ENCODE assay signal across 24 cellular contexts in genomic region chr1:76580206-76580605, GRCh38.
DNase-seq lines count a peak whose midpoint lies in the region; ATAC-seq, FAIRE-seq and TF ChIP-seq lines count a peak whose summit lies in the region.
"Had no signal": no experiment of that assay in that cellular context is flagged by ENCODE, and none has a peak within 500 bp of the region (broad histone marks: within the 10 kb centered on the region; RNA-seq: fewer than 3 reads in every experiment).

No MANE protein-coding gene starts in this region.

- no peak overlapping the region for H2BK12ac ChIP-seq in H1 (ENCODE audit: low read depth, low read length)

- intact Hi-C loops in tibial artery (cut with DNase I; ENCODE audit: low total_unique reads) = no loop called here

- H3K56ac ChIP-seq in H1 (replicated peaks; ENCODE audit: insufficient read length, low read depth, low read length) (no peak overlapping the region), mesendoderm (ENCODE audit: low read length) (no peak overlapping the region)

- no peak overlapping the region for H3K23ac ChIP-seq in H1 (ENCODE audit: insufficient read length)
- no peak overlapping the region for H3K23ac ChIP-seq in mesendoderm (ENCODE audit: low read length)

- H3K9ac ChIP-seq in H1 (replicated peaks in 1 of 4; ENCODE audit: extremely low read depth in 1 of 4, low read depth in 3 of 4, low read length in 3 of 4) (no peak overlapping the region), mesendoderm (ENCODE audit: low read length) (no peak overlapping the region)
- H3K9ac ChIP-seq: BLaER1 treated with 17β-estradiol and CSF1 and Interleukin-3, amounts not matched to agents 10 nM and 100 nM had no signal

- no peaks in the 10 kb centered on the region for H3F3A ChIP-seq in GM23338 (replicated peaks; ENCODE audit: low read depth)

- H3K14ac ChIP-seq in H1 (ENCODE audit: insufficient read length) = no peak overlapping the region

- H3K79me1 ChIP-seq in H1 (ENCODE audit: low read depth, low read length) (no peaks in the 10 kb centered on the region), mesendoderm (ENCODE audit: low read length) (no peaks in the 10 kb centered on the region)

- H3K4ac ChIP-seq in H1 (replicated peaks; ENCODE audit: insufficient read length, low read depth, low read length) = no peak overlapping the region
- no peak overlapping the region for H3K4ac ChIP-seq in mesendoderm (ENCODE audit: low read depth, low read length)

- no peak for FAIRE-seq in H1 (lab: Jason Lieb, UNC)
- FAIRE-seq in frontal cortex (lab: Jason Lieb, UNC) = no peak
- FAIRE-seq: A549, D721Med, G401.6, GM12891, GM19239 had no signal

- TF ChIP-seq RAD21 in H1 (IDR thresholded peaks at IDR 0.05 in 1 of 2, conservative IDR thresholded peaks at IDR 0.05 in 1 of 2; ENCODE audit: low read depth in 2 of 2, low read length in 2 of 2) = no peak

- H3K27me3 ChIP-seq in GM23338 (ENCODE audit: insufficient read depth) (no peaks in the 10 kb centered on the region), H1 (replicated peaks in 1 of 4; ENCODE audit: control insufficient read depth in 3 of 4, extremely low read depth in 1 of 4, insufficient read depth in 3 of 4, low read length in 3 of 4) (no peaks in the 10 kb centered on the region), mesendoderm (ENCODE audit: insufficient read depth, low read length, poor library complexity) (no peaks in the 10 kb centered on the region), tibial artery (no peaks in the 10 kb centered on the region)
- H3K27me3 ChIP-seq: BLaER1 treated with 17β-estradiol and CSF1 and Interleukin-3, amounts not matched to agents 10 nM and 100 nM had no signal

- WGBS in H1 (ENCODE audit: extremely low coverage in 1 of 2, insufficient coverage in 1 of 2, insufficient read length in 1 of 2, insufficient replicate concordance in 2 of 2, low coverage in 1 of 2, low lambda C conversion rate in 2 of 2, missing lambda C conversion rate in 1 of 2), 2 experiments = 43% methylated on average over 2 of the region's 2 CpGs; no CpG with 5 or more reads in 1 of the 2 experiments
- WGBS in mesendoderm (ENCODE audit: extremely low coverage, insufficient coverage, low lambda C conversion rate) = no CpG with 5 or more reads among the region's 2 CpGs

- no peaks in the 10 kb centered on the region for H3K9me3 Mint-ChIP-seq in GM23338
- H3K9me3 Mint-ChIP-seq: CD4-positive, alpha-beta T cell; CD8-positive, alpha-beta T cell had no signal

- TF ChIP-seq CTCF in GM23338 (conservative IDR thresholded peaks at IDR 0.05; ENCODE audit: low read depth in 2 of 2) (no peak), VCaP (conservative IDR thresholded peaks at IDR 0.05) (no peak), H1 (IDR thresholded peaks at IDR 0.05; ENCODE audit: control extremely low read depth in 1 of 3, insufficient read depth in 1 of 3, low read depth in 1 of 3, low read length in 3 of 3) (no peak), tibial artery (IDR thresholded peaks at IDR 0.05) (no peak)

- H4K91ac ChIP-seq in H1 (replicated peaks; ENCODE audit: insufficient read length, low read length) = no peak overlapping the region

- peak; percentile 33 for ATAC-seq in GM23338
- ATAC-seq: A549; CD8-positive, alpha-beta T cell had no signal

- H2AK5ac ChIP-seq in H1 (ENCODE audit: low read depth, low read length) (no peak overlapping the region), mesendoderm (ENCODE audit: low read length) (no peak overlapping the region)

- CTCF ChIA-PET in H1 (lab: Charles Lee; ENCODE audit: partially characterized antibody) = interaction anchor here (0.7 kb wide), 1 partner anchor 134 kb away, joined by 3 read pairs; no protein-coding TSS in a partner anchor

- no peak overlapping the region; the same call in 2 of the 3 replicates for H3K4me3 Mint-ChIP-seq in GM23338
- H3K4me3 Mint-ChIP-seq: B cell; CD4-positive, alpha-beta T cell; CD8-positive, alpha-beta T cell had no signal

- no peak for TF ChIP-seq EP300 in H1 (IDR thresholded peaks at IDR 0.05; ENCODE audit: borderline replicate concordance in 1 of 2, low read depth in 2 of 2, low read length in 2 of 2)

- H4K8ac ChIP-seq in H1 (ENCODE audit: extremely low read depth, insufficient read depth, low read length) (no peak overlapping the region), mesendoderm (ENCODE audit: low read depth, low read length) (no peak overlapping the region)

- H3K9me2 ChIP-seq in GM23338 (ENCODE audit: insufficient read depth) = no peaks in the 10 kb centered on the region

- H4K20me1 ChIP-seq in GM23338 (replicated peaks; ENCODE audit: insufficient read depth) (no peaks in the 10 kb centered on the region), H1 (replicated peaks in 1 of 2; ENCODE audit: control insufficient read depth in 1 of 2, insufficient read depth in 2 of 2, low read length in 2 of 2) (no peaks in the 10 kb centered on the region)
- H4K20me1 ChIP-seq: BLaER1 treated with 17β-estradiol and CSF1 and Interleukin-3, amounts not matched to agents 10 nM and 100 nM had no signal

- H2BK20ac ChIP-seq in H1 (ENCODE audit: low read length) = no peak overlapping the region

- H3K23me2 ChIP-seq in H1 (ENCODE audit: low read depth, low read length) = no peaks in the 10 kb centered on the region

- no peak for TF ChIP-seq POLR2A in H1 (IDR thresholded peaks at IDR 0.05; ENCODE audit: control extremely low read depth in 1 of 2, low read depth in 2 of 2, low read length in 2 of 2)

- H3K36me3 ChIP-seq in GM23338 (ENCODE audit: insufficient read depth) (no peaks in the 10 kb centered on the region), H1 (ENCODE audit: control insufficient read depth in 2 of 4, insufficient read depth in 4 of 4, low read length in 3 of 4) (no peaks in the 10 kb centered on the region), mesendoderm (ENCODE audit: control insufficient read depth, insufficient read depth, low read length) (no peaks in the 10 kb centered on the region), tibial artery (no peaks in the 10 kb centered on the region)
- H3K36me3 ChIP-seq: BLaER1 treated with 17β-estradiol and CSF1 and Interleukin-3, amounts not matched to agents 10 nM and 100 nM had no signal

- H3K9me3 ChIP-seq in H1 (ENCODE audit: insufficient read depth in 2 of 2, low read depth in 1 of 2, low read length in 1 of 2) (no peaks in the 10 kb centered on the region), tibial artery (no peaks in the 10 kb centered on the region)
- H3K9me3 ChIP-seq: A549; BLaER1 treated with 17β-estradiol and CSF1 and Interleukin-3, amounts not matched to agents 10 nM and 100 nM; Caco-2 had no signal

- H3K18ac ChIP-seq in H1 (ENCODE audit: extremely low read depth, low read length) = no peak overlapping the region
- no peak overlapping the region for H3K18ac ChIP-seq in mesendoderm (ENCODE audit: low read length)

- H2AFZ ChIP-seq in GM23338 (no peak overlapping the region), H1 (ENCODE audit: low read length) (no peak overlapping the region)

- H3K79me2 ChIP-seq in GM23338 (replicated peaks; ENCODE audit: insufficient read depth) (no peaks in the 10 kb centered on the region), H1 (ENCODE audit: control insufficient read depth in 1 of 2, insufficient read depth in 2 of 2, low read length in 2 of 2) (no peaks in the 10 kb centered on the region), mesendoderm (ENCODE audit: control insufficient read depth, insufficient read depth, low read length) (no peaks in the 10 kb centered on the region)

- H3K4me3 ChIP-seq in GM23338 = no peak overlapping the region
- no peak overlapping the region for H3K4me3 ChIP-seq in H1 (ENCODE audit: extremely low read depth in 1 of 4, insufficient read depth in 2 of 4, low read depth in 3 of 4, low read length in 4 of 4)
- no peak overlapping the region for H3K4me3 ChIP-seq in mesendoderm (ENCODE audit: low read length)
- no peak overlapping the region for H3K4me3 ChIP-seq in tibial artery
- H3K4me3 ChIP-seq: A549; BLaER1 treated with 17β-estradiol and CSF1 and Interleukin-3, amounts not matched to agents 10 nM and 100 nM had no signal

- no peaks in the 10 kb centered on the region for H3K27me3 Mint-ChIP-seq in GM23338 (ENCODE audit: insufficient read depth, low read depth, poor library complexity)
- H3K27me3 Mint-ChIP-seq: B cell; CD4-positive, alpha-beta T cell had no signal

- no peaks in the 10 kb centered on the region for H3K36me3 Mint-ChIP-seq in GM23338 (ENCODE audit: low read depth)
- H3K36me3 Mint-ChIP-seq: CD8-positive, alpha-beta T cell had no signal

- DNase-seq in GM23338 (ENCODE audit: low spot score) = no peak
- no peak for DNase-seq in H1 (ENCODE audit: low read depth in 1 of 2, low spot score in 2 of 2)
- peak; percentile 8 for DNase-seq in mesendoderm
- DNase-seq in HuH-7.5 (ENCODE audit: low spot score) = no peak
- no peak for DNase-seq in NCI-H226
- DNase-seq in tibial artery = no peak
- DNase-seq in frontal cortex (ENCODE audit: low spot score in 2 of 2) = no peak
- DNase-seq: AML-193; Caco-2; Calu3; CD4-positive, alpha-beta T cell; CD8-positive, alpha-beta T cell; DMS79 treated with DMSO at 0.1 percent for 48 hours; GF-D8 had no signal

- H2BK120ac ChIP-seq in H1 (replicated peaks; ENCODE audit: low read depth, low read length) = no peak overlapping the region
- H2BK120ac ChIP-seq in mesendoderm (ENCODE audit: low read depth, low read length) = no peak overlapping the region

- H2BK15ac ChIP-seq in H1 (ENCODE audit: low read length) (no peak overlapping the region), mesendoderm (replicated peaks; ENCODE audit: low read depth) (no peak overlapping the region)

- H3K4me1 Mint-ChIP-seq in GM23338 = peaks cover 65% of the 10 kb centered on the region

- no peak overlapping the region for H4K5ac ChIP-seq in H1 (ENCODE audit: insufficient read length, low read depth, low read length)
- no peak overlapping the region for H4K5ac ChIP-seq in mesendoderm (ENCODE audit: low read length)

- POLR2A ChIA-PET in H1 (lab: Charles Lee; ENCODE audit: partially characterized antibody) = no interaction called here

- H2BK5ac ChIP-seq in H1 (ENCODE audit: low read depth, low read length) (no peak overlapping the region), mesendoderm (ENCODE audit: low read length) (no peak overlapping the region)

- H3K4me2 ChIP-seq in GM23338 = no peak overlapping the region
- H3K4me2 ChIP-seq in H1 (ENCODE audit: insufficient read depth in 1 of 2, low read depth in 2 of 2, low read length in 2 of 2) = no peak overlapping the region
- H3K4me2 ChIP-seq in mesendoderm (ENCODE audit: low read length) = no peak overlapping the region
- H3K4me2 ChIP-seq: A549; BLaER1 treated with 17β-estradiol and CSF1 and Interleukin-3, amounts not matched to agents 10 nM and 100 nM had no signal

- H3K27ac ChIP-seq in GM23338 (ENCODE audit: low read depth) (no peak overlapping the region), VCaP (peak overlapping the region; percentile 30; the same call in 1 of the 2 replicates), H1 (ENCODE audit: low read depth, low read length) (no peak overlapping the region), mesendoderm (ENCODE audit: low read depth, low read length) (no peak overlapping the region), tibial artery (no peak overlapping the region)
- H3K27ac ChIP-seq: 22Rv1; A549; BLaER1 treated with 17β-estradiol and CSF1 and Interleukin-3, amounts not matched to agents 10 nM and 100 nM; C4-2B had no signal

- H3K27ac Mint-ChIP-seq in GM23338 = no peak overlapping the region; the same call in 1 of the 2 replicates
- H3K27ac Mint-ChIP-seq: B cell; CD4-positive, alpha-beta T cell; CD8-positive, alpha-beta T cell had no signal

- H3K4me1 ChIP-seq in GM23338 (ENCODE audit: insufficient read depth) (peaks cover 37% of the 10 kb centered on the region), H1 (replicated peaks in 1 of 4; ENCODE audit: control insufficient read depth in 3 of 4, insufficient read depth in 4 of 4, low read length in 3 of 4) (peaks cover 0 to 8% (median 2%) of the 10 kb centered on the region in 4 experiments; a peak in 4 of 7 replicates), mesendoderm (ENCODE audit: control insufficient read depth, low read depth, low read length) (no peaks in the 10 kb centered on the region), tibial artery (no peaks in the 10 kb centered on the region)
- H3K4me1 ChIP-seq: A549; BLaER1 treated with 17β-estradiol and CSF1 and Interleukin-3, amounts not matched to agents 10 nM and 100 nM; Caco-2 had no signal
